In the genomic region with DNA sequence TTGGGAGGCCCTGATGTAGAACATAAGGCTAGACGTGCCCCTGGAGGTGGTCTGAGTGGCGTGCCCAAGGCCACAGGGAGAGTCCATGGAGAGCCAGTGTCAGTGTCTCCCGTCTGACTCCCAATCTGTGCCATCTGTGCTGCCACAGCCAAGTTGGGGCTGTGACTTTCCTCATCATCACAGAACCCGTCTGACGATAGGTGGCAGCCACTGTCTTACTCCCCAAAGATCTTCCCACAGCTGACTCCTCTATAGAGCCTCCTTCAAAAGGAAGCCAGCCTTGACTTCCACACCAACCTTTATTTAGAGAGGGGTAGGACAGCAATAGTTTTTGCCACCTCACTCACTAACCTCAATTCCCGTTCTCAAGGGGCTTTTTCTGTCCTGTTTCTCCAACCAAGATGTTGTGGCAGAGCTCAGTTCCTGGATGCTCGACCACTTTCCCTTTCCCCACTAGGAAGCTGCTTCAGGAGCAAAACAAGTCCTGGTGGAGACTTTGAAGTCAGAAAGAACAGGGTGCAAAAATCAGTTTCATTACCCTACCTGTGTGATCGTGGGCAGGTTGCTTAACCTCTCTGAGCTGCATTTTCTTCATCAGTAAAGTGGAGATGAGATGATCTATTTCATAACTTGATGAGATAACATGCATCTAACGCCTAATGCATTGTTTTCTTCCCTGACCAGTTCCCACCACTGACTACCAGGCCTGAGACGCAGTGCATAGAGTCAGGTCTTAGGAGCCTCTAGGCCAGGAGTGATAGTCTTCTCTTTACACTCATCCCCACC, we compare ENCODE assay signal across 20 cellular contexts.
DNase-seq lines count a peak whose midpoint lies in the region; ATAC-seq and TF ChIP-seq lines count a peak whose summit lies in the region.
"Had no signal": no experiment of that assay in that cellular context is flagged by ENCODE, and none has a peak within 500 bp of the region (broad histone marks: within the 10 kb centered on the region; RNA-seq: fewer than 3 reads in every experiment).

No MANE protein-coding gene starts in this region.

- no peaks in the 10 kb centered on the region for H3K9me3 ChIP-seq in uterus
- H3K9me3 ChIP-seq: HAP-1 had no signal

- H3K36me3 Mint-ChIP-seq in dendritic cell treated with granulocyte-macrophage colony-stimulating factor and Interleukin-4, amounts not matched to agents 40 ng/mL and 50 ng/mL, for 4 days (ENCODE audit: low read depth), result no peaks in the 10 kb centered on the region
- H3K36me3 Mint-ChIP-seq in neural crest cell (ENCODE audit: low read depth), result no peaks in the 10 kb centered on the region
- H3K36me3 Mint-ChIP-seq: CD4-positive, CD25-positive, alpha-beta regulatory T cell had no signal

- TF ChIP-seq CTCF in neural crest cell (conservative IDR thresholded peaks at IDR 0.05), result no peak
- no peak for TF ChIP-seq CTCF in uterus (IDR thresholded peaks at IDR 0.05)

- no peaks in the 10 kb centered on the region for H3K36me3 ChIP-seq in uterus
- H3K36me3 ChIP-seq: HAP-1 had no signal

- no peak overlapping the region for H3K4me3 Mint-ChIP-seq in stimulated activated naive CD8-positive, alpha-beta T cell treated with anti-CD3 and anti-CD28 coated beads, Interleukin-15, amount 100 ng/mL, for 72 hours
- H3K4me3 Mint-ChIP-seq in dendritic cell treated with granulocyte-macrophage colony-stimulating factor and Interleukin-4, amounts not matched to agents 40 ng/mL and 50 ng/mL, for 4 days, result no peak overlapping the region
- no peak overlapping the region for H3K4me3 Mint-ChIP-seq in neural crest cell
- H3K4me3 Mint-ChIP-seq: B cell; CD4-positive, CD25-positive, alpha-beta regulatory T cell had no signal

- H3K4me3 ChIP-seq in uterus, result no peak overlapping the region
- H3K4me3 ChIP-seq: GM23248, HAP-1 had no signal

- peaks cover 19% of the 10 kb centered on the region for H3K27me3 Mint-ChIP-seq in stimulated activated naive CD8-positive, alpha-beta T cell treated with anti-CD3 and anti-CD28 coated beads, Interleukin-15, amount 100 ng/mL, for 72 hours
- H3K27me3 Mint-ChIP-seq in dendritic cell treated with granulocyte-macrophage colony-stimulating factor and Interleukin-4, amounts not matched to agents 40 ng/mL and 50 ng/mL, for 4 days, result peaks cover 4% of the 10 kb centered on the region
- H3K27me3 Mint-ChIP-seq in neural crest cell (ENCODE audit: low read depth), result no peaks in the 10 kb centered on the region
- H3K27me3 Mint-ChIP-seq: CD4-positive, CD25-positive, alpha-beta regulatory T cell had no signal

- no peak for ATAC-seq in stimulated activated naive CD8-positive, alpha-beta T cell treated with anti-CD3 and anti-CD28 coated beads, Interleukin-15, amount 100 ng/mL, for 72 hours
- ATAC-seq in stimulated activated naive CD8-positive, alpha-beta T cell treated with anti-CD3 and anti-CD28 coated beads, Interleukin-15, Interleukin-2, amounts not matched to agents 100 U/mL and 50 U/mL, for 24 hours, result no peak
- ATAC-seq: PC-3 had no signal

- no peaks in the 10 kb centered on the region for H3K4me1 Mint-ChIP-seq in stimulated activated naive CD8-positive, alpha-beta T cell treated with anti-CD3 and anti-CD28 coated beads, Interleukin-15, amount 100 ng/mL, for 72 hours
- peaks cover 5% of the 10 kb centered on the region for H3K4me1 Mint-ChIP-seq in dendritic cell treated with granulocyte-macrophage colony-stimulating factor and Interleukin-4, amounts not matched to agents 40 ng/mL and 50 ng/mL, for 4 days (ENCODE audit: low read depth)
- H3K4me1 Mint-ChIP-seq in neural crest cell, result peaks cover 61% of the 10 kb centered on the region
- H3K4me1 Mint-ChIP-seq: B cell; CD4-positive, CD25-positive, alpha-beta regulatory T cell had no signal

- H3K4me1 ChIP-seq in uterus, result no peaks in the 10 kb centered on the region
- H3K4me1 ChIP-seq: HAP-1 had no signal

- TF ChIP-seq POLR2A in uterus (IDR thresholded peaks at IDR 0.05), result no peak

- H3K27ac Mint-ChIP-seq in stimulated activated naive CD8-positive, alpha-beta T cell treated with anti-CD3 and anti-CD28 coated beads, Interleukin-15, amount 100 ng/mL, for 72 hours, result peak overlapping the region; percentile 9 to 44
- peak overlapping the region; percentile 55 for H3K27ac Mint-ChIP-seq in dendritic cell treated with granulocyte-macrophage colony-stimulating factor and Interleukin-4, amounts not matched to agents 40 ng/mL and 50 ng/mL, for 4 days
- peak overlapping the region; percentile 53 for H3K27ac Mint-ChIP-seq in neural crest cell (ENCODE audit: unreplicated experiment)
- H3K27ac Mint-ChIP-seq: B cell; CD4-positive, CD25-positive, alpha-beta regulatory T cell had no signal

- H3K27me3 ChIP-seq in uterus, result no peaks in the 10 kb centered on the region

- H3K9me3 Mint-ChIP-seq in stimulated activated naive CD8-positive, alpha-beta T cell treated with anti-CD3 and anti-CD28 coated beads, Interleukin-15, amount 100 ng/mL, for 72 hours, result no peaks in the 10 kb centered on the region
- no peaks in the 10 kb centered on the region for H3K9me3 Mint-ChIP-seq in dendritic cell treated with granulocyte-macrophage colony-stimulating factor and Interleukin-4, amounts not matched to agents 40 ng/mL and 50 ng/mL, for 4 days
- H3K9me3 Mint-ChIP-seq in neural crest cell, result no peaks in the 10 kb centered on the region

- intact Hi-C loops in dendritic cell treated with granulocyte-macrophage colony-stimulating factor and Interleukin-4, amounts not matched to agents 40 ng/mL and 50 ng/mL, for 4 days (cut with micrococcal nuclease), result no loop called here
- intact Hi-C loops in uterus (cut with DNase I; ENCODE audit: low total_unique reads), result no loop called here

- H3K27ac ChIP-seq in uterus, result no peak overlapping the region
- H3K27ac ChIP-seq: GM23248 had no signal

- DNase-seq in stimulated activated naive CD8-positive, alpha-beta T cell treated with anti-CD3 and anti-CD28 coated beads, Interleukin-15, amount 100 ng/mL, for 72 hours, result no peak
- no peak for DNase-seq in stimulated activated naive CD8-positive, alpha-beta T cell treated with anti-CD3 and anti-CD28 coated beads, Interleukin-15, Interleukin-2, amounts not matched to agents 100 U/mL and 50 U/mL, for 24 hours
- DNase-seq in neural crest cell (ENCODE audit: low read depth, low spot score) (no peak), EL (no peak), NCI-H82 treated with DMSO at 0.1 percent for 48 hours (lab: John Stamatoyannopoulos, UW; ENCODE audit: unreplicated experiment) (no peak), uterus (no peak), RKO (ENCODE audit: low spot score) (no peak)
- DNase-seq: 8988T; CD4-positive, CD25-positive, alpha-beta regulatory T cell; COR-L47; DMS153; GM23248; NCI-H1105 treated with DMSO at 0.1 percent for 48 hours; NCI-H1694; NCI-H2081 treated with DMSO at 0.1 percent for 48 hours; NCI-H510A; PC-3 had no signal
